Comparison of ENCODE assay signal across 10 cellular contexts in the genomic region with DNA sequence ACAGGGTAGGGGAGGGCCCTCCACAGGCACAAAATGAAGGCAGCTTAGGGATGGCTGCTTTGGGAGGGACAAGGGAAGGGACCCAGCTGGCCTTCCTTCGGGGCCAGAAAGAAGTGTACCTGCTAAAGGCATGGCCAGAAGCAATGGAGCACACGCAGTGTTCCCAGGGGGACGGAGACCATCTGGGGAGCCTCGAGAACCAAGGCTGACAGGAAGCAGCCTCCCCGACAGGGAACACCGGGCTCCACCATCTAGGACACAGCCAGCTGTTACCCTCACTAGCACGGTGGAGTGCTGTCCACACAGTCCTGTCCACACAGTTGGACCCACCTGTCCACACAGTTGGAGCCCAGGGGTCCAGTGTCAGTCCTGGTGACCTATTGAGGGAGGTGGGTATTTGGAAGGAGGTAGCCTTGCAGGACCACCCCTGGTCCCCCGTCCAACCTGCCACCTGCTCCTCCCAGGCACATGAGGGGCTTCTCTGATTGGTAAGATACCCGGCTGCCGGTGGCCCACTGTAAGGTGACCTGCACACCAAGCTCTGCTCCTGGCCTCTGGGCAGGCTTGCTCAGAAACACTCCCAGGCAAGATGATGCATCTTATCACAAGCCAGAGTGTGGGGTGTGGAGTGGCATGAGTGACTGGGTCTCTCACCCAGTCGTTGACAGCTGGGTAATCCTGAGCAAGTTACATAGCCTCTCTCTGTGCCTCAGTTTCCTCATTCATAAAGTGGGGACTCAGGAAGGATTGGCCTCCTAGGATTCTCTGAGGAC. TPM values are rescaled to one million over a fixed set of nuclear protein-coding genes. Genes with fewer than 3 reads are reported as not detected.
A peak's percentile ranks its signal among the peaks of the same experiment; 100 is the strongest.
DNase-seq lines count a peak whose midpoint lies in the region; ATAC-seq and TF ChIP-seq lines count a peak whose summit lies in the region.
"Had no signal": no experiment of that assay in that cellular context is flagged by ENCODE, and none has a peak within 500 bp of the region (broad histone marks: within the 10 kb centered on the region; RNA-seq: fewer than 3 reads in every experiment).

No MANE protein-coding gene starts in this region.

- DNase-seq in activated naive CD4-positive, alpha-beta T cell treated with anti-CD3 and anti-CD28 coated beads for 36 hours: peak; percentile 35
- DNase-seq in activated naive CD4-positive, alpha-beta T cell treated with anti-CD3 and anti-CD28 coated beads, Interleukin-2, amount 50 U/mL, for 16 hours: no peak
- peak in 6 of 7 donors; percentile 60 to 75 (median 64) for DNase-seq in adrenal gland
- no peak for DNase-seq in lower lobe of right lung
- DNase-seq in CD14-positive monocyte (ENCODE audit: low spot score): no peak
- DNase-seq: COR-L47 had no signal

- H3K36me3 Mint-ChIP-seq in activated naive CD4-positive, alpha-beta T cell treated with anti-CD3 and anti-CD28 coated beads for 36 hours (ENCODE audit: low read depth): no peaks in the 10 kb centered on the region
- H3K36me3 Mint-ChIP-seq in CD14-positive monocyte: no peaks in the 10 kb centered on the region

- H3K9me3 Mint-ChIP-seq in activated naive CD4-positive, alpha-beta T cell treated with anti-CD3 and anti-CD28 coated beads for 36 hours: no peaks in the 10 kb centered on the region
- peaks cover 0 to 3% (median 0%) of the 10 kb centered on the region in 7 donors for H3K9me3 Mint-ChIP-seq in CD14-positive monocyte

- H3K36me3 ChIP-seq in adrenal gland (replicated peaks in 1 of 2): no peaks in the 10 kb centered on the region
- H3K36me3 ChIP-seq in lower lobe of right lung: no peaks in the 10 kb centered on the region
- H3K36me3 ChIP-seq in urinary bladder (ENCODE audit: insufficient read depth): no peaks in the 10 kb centered on the region

- no peak overlapping the region for H3K4me3 ChIP-seq in adrenal gland
- no peak overlapping the region for H3K4me3 ChIP-seq in lower lobe of right lung
- no peak overlapping the region for H3K4me3 ChIP-seq in urinary bladder (ENCODE audit: low read depth, low read length)

- no peak for TF ChIP-seq POLR2A in adrenal gland (IDR thresholded peaks at IDR 0.05)

- H3K9me3 ChIP-seq in adrenal gland (replicated peaks in 1 of 3) (no peaks in the 10 kb centered on the region), lower lobe of right lung (no peaks in the 10 kb centered on the region)

- peak overlapping the region in 3 of 5 donors; percentile 58 to 86 (median 81) for H3K27ac ChIP-seq in adrenal gland
- H3K27ac ChIP-seq in lower lobe of right lung: peak overlapping the region; percentile 2
- H3K27ac ChIP-seq in urinary bladder (ENCODE audit: low read depth): peak overlapping the region; percentile 4

- ATAC-seq in lower lobe of right lung (peak in 1 of 2 donors; percentile 24), GM21825 (IDR thresholded peaks at IDR 0.05; ENCODE audit: unreplicated experiment) (no peak), HG02885 (IDR thresholded peaks at IDR 0.05; ENCODE audit: poor library complexity, unreplicated experiment) (no peak)
- ATAC-seq: left colon had no signal

- TF ChIP-seq CTCF in adrenal gland (IDR thresholded peaks at IDR 0.05) (no peak), lower lobe of right lung (IDR thresholded peaks at IDR 0.05) (no peak), CD14-positive monocyte (IDR thresholded peaks at IDR 0.05) (no peak)

- peak overlapping the region; percentile 55 for H3K27ac Mint-ChIP-seq in activated naive CD4-positive, alpha-beta T cell treated with anti-CD3 and anti-CD28 coated beads for 36 hours
- no peak overlapping the region for H3K27ac Mint-ChIP-seq in CD14-positive monocyte

- H3K4me3 Mint-ChIP-seq in activated naive CD4-positive, alpha-beta T cell treated with anti-CD3 and anti-CD28 coated beads for 36 hours: peak overlapping the region; percentile 2
- no peak overlapping the region for H3K4me3 Mint-ChIP-seq in CD14-positive monocyte

- peaks cover 14 to 27% of the 10 kb centered on the region in 2 donors for H3K4me1 ChIP-seq in adrenal gland (replicated peaks in 1 of 2)
- peaks cover 25% of the 10 kb centered on the region for H3K4me1 ChIP-seq in lower lobe of right lung
- peaks cover 2% of the 10 kb centered on the region for H3K4me1 ChIP-seq in urinary bladder (ENCODE audit: insufficient read depth)

- H3K4me1 Mint-ChIP-seq in activated naive CD4-positive, alpha-beta T cell treated with anti-CD3 and anti-CD28 coated beads for 36 hours (ENCODE audit: low read depth): peaks cover 41% of the 10 kb centered on the region
- H3K4me1 Mint-ChIP-seq in CD14-positive monocyte: peaks cover 5% of the 10 kb centered on the region

- CTCF ChIA-PET in activated naive CD4-positive, alpha-beta T cell treated with anti-CD3 and anti-CD28 coated beads for 36 hours (lab: Charles Lee): interaction anchor here (1.2 to 2.1 kb wide), 3 partner anchors 21 to 83 kb away, joined by 3 to 6 read pairs (median 4); partner anchors contain the start of gene AFAP1

- no peaks in the 10 kb centered on the region for H3K27me3 Mint-ChIP-seq in activated naive CD4-positive, alpha-beta T cell treated with anti-CD3 and anti-CD28 coated beads for 36 hours (ENCODE audit: low read depth)
- H3K27me3 Mint-ChIP-seq in CD14-positive monocyte (ENCODE audit: low read depth in 3 of 3): peaks cover 28 to 42% (median 32%) of the 10 kb centered on the region in 3 donors

- 66 to 75% (median 70%) methylated on average over 7 to 11 of the region's 11 CpGs for WGBS in adrenal gland, 4 donors
- 65% methylated on average over 11 of the region's 11 CpGs for WGBS in urinary bladder

- intact Hi-C loops in activated naive CD4-positive, alpha-beta T cell treated with anti-CD3 and anti-CD28 coated beads for 36 hours (cut with micrococcal nuclease): loop anchor here (1.0 to 5.0 kb wide), 3 partner anchors 12 to 105 kb away; no protein-coding TSS in a partner anchor
- intact Hi-C loops in adrenal gland (cut with DNase I): no loop called here
- intact Hi-C loops in lower lobe of right lung (cut with DNase I): no loop called here
- intact Hi-C loops in CD14-positive monocyte (cut with micrococcal nuclease): no loop called here

- no peaks in the 10 kb centered on the region for H3K27me3 ChIP-seq in adrenal gland
- no peaks in the 10 kb centered on the region for H3K27me3 ChIP-seq in lower lobe of right lung (ENCODE audit: low read depth)

RNA-seq across cellular contexts. Expression of gene AFAP1, which starts 20.5 kb away (rescaled TPM):
- 10 to 100 TPM; 26.7 to 28.8 TPM for total RNA-seq in activated naive CD4-positive, alpha-beta T cell treated with anti-CD3 and anti-CD28 coated beads for 36 hours
- 10 to 100 TPM in 6 of 8 donors, 1 to 10 TPM in 2; 8.6 to 16.1 (median 11.2) TPM for total RNA-seq in adrenal gland
- polyA plus RNA-seq in adrenal gland: 1 to 10 TPM; 3.3 to 4.9 (median 4.7) TPM
- 21.0 TPM for total RNA-seq in lower lobe of right lung
- 41.8 TPM for total RNA-seq in urinary bladder
- 27.8 TPM for polyA plus RNA-seq in urinary bladder
- polyA plus RNA-seq in CD14-positive monocyte: not detected

Comparison
In these comparisons a context has a peak if more than half of its experiments do, and no peak if none do; other contexts are left out.
1. DNase-seq: peak in activated naive CD4-positive, alpha-beta T cell treated with anti-CD3 and anti-CD28 coated beads for 36 hours (single experiment) and adrenal gland (6 of 7); none in activated naive CD4-positive, alpha-beta T cell treated with anti-CD3 and anti-CD28 coated beads, Interleukin-2, amount 50 U/mL, for 16 hours (single experiment), lower lobe of right lung (single experiment) and CD14-positive monocyte (single experiment).
2. H3K27ac ChIP-seq: peak in every context shown above with its lines; median percentile 81 in adrenal gland; 4 in urinary bladder; 2 in lower lobe of right lung.